Comparison of ENCODE assay signal across 1 cellular context in the genomic region with DNA sequence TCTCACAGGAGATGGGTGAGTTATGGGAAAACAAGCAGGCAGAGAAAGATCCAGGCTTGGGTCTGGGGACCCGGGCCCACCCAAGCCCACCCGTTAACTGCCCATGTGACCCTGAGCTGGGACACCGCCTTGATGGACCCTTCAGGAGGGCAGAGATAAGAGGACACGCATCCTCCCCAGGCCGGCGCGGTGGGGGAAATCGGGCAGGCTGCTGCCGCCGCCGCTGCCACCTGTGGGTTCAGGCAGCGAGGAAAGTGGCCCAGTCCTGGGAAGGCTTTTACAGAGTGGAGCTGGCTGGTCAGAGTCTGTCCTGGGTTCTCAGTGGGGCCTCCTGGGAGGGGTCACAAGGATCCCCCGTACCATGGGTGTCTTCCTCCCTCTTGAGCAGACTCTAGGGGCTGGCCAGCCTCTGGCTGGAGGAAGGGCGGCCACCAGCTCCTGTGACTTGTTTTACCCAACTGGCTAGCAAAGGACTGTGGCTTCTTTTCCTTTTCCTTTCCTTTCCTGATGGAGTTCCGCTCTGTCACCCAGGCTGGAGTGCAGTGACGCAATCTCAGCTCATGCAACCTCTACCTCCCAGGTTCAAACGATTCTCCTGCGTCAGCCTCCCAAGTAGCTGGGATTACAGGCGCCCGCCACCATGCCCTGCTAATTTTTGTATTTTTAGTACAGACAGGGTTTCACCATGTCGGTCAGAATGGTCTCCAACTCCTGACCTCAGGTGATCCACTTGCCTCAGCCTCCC.
A peak's percentile ranks its signal among the peaks of the same experiment; 100 is the strongest.
TF ChIP-seq lines count a peak whose summit lies in the region.

No MANE protein-coding gene starts in this region.

TF ChIP-seq in IMR-90, 13 proteins besides CTCF, POLR2A, EP300 and RAD21:
- TF ChIP-seq CEBPB (IDR thresholded peaks at IDR 0.05; ENCODE audit: low read depth, low read length) (0 out of 2 replicates have a peak, but pooled peaks have one; percentile 49), CHD1 (IDR thresholded peaks at IDR 0.05; ENCODE audit: low read depth, low read length) (no peak)
- TF ChIP-seq, protein P1, sequence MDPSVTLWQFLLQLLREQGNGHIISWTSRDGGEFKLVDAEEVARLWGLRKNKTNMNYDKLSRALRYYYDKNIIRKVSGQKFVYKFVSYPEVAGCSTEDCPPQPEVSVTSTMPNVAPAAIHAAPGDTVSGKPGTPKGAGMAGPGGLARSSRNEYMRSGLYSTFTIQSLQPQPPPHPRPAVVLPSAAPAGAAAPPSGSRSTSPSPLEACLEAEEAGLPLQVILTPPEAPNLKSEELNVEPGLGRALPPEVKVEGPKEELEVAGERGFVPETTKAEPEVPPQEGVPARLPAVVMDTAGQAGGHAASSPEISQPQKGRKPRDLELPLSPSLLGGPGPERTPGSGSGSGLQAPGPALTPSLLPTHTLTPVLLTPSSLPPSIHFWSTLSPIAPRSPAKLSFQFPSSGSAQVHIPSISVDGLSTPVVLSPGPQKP (IDR thresholded peaks at IDR 0.05; ENCODE audit: borderline replicate concordance, low read depth, low read length), result no peak
